In genomic region chr10:51063659-51064535, GRCh38 we compare ENCODE assay signal across 8 cellular contexts. TPM values are rescaled to one million over a fixed set of nuclear protein-coding genes. Genes with fewer than 3 reads are reported as not detected.
A peak's percentile ranks its signal among the peaks of the same experiment; 100 is the strongest.
DNase-seq lines count a peak whose midpoint lies in the region; ATAC-seq and TF ChIP-seq lines count a peak whose summit lies in the region.

No MANE protein-coding gene starts in this region.

- H3K18ac ChIP-seq in mesenchymal stem cell (ENCODE audit: low read depth in 1 of 2, low read length in 2 of 2) (no peak overlapping the region), neuronal stem cell (ENCODE audit: low read length) (no peak overlapping the region)

- H4K91ac ChIP-seq in mesenchymal stem cell (ENCODE audit: low read length): no peak overlapping the region
- H4K91ac ChIP-seq in neuronal stem cell (ENCODE audit: low read depth, low read length, poor library complexity): no peak overlapping the region

- no peaks in the 10 kb centered on the region for H3K4me1 Mint-ChIP-seq in Caco-2 (ENCODE audit: low read depth, unreplicated experiment)

- POLR2A ChIA-PET in Caco-2 (lab: Charles Lee): no interaction called here

- no peak overlapping the region for H4K8ac ChIP-seq in mesenchymal stem cell (ENCODE audit: low read length)
- no peak overlapping the region for H4K8ac ChIP-seq in neuronal stem cell (ENCODE audit: low read depth, low read length)

- H3K9ac ChIP-seq in Karpas-422 (ENCODE audit: low read length) (no peak overlapping the region), mesenchymal stem cell (ENCODE audit: low read length) (peak overlapping the region; percentile 49), neuronal stem cell (ENCODE audit: low read depth, low read length, poor library complexity) (no peak overlapping the region)

- no peak overlapping the region for H3K4me3 Mint-ChIP-seq in Caco-2 (ENCODE audit: unreplicated experiment)

- TF ChIP-seq CTCF in Caco-2 (IDR thresholded peaks at IDR 0.05; ENCODE audit: insufficient read depth in 1 of 2, low read depth in 1 of 2, low read length in 1 of 2, severe bottlenecking in 1 of 2, unreplicated experiment in 1 of 2) (peak; percentile 61 to 73), cardiac fibroblast (IDR thresholded peaks at IDR 0.05; ENCODE audit: low read depth, low read length) (peak; percentile 60)

- no TSS peak for BruUV-seq in Caco-2 (replicated peaks; lab: Mats Ljungman, UMichigan)

- intact Hi-C loops in Caco-2 (cut with micrococcal nuclease; ENCODE audit: unreplicated experiment): loop anchor here (1.0 to 5.0 kb wide), 5 partner anchors 358 to 1153 kb away; no protein-coding TSS in a partner anchor

- H3K36me3 ChIP-seq in Caco-2 (ENCODE audit: control insufficient read depth, insufficient read depth, low read length) (no peaks in the 10 kb centered on the region), Karpas-422 (ENCODE audit: insufficient read depth, low read length) (no peaks in the 10 kb centered on the region), mesenchymal stem cell (ENCODE audit: control insufficient read depth in 1 of 2, insufficient read depth in 2 of 2, low read depth in 1 of 2, low read length in 2 of 2) (no peaks in the 10 kb centered on the region), neuronal stem cell (replicated peaks in 1 of 2; ENCODE audit: control insufficient read depth in 2 of 2, insufficient read depth in 2 of 2, low read length in 2 of 2) (no peaks in the 10 kb centered on the region)

- no peaks in the 10 kb centered on the region for H3K36me3 Mint-ChIP-seq in Caco-2 (ENCODE audit: insufficient read depth, unreplicated experiment)

- H2BK5ac ChIP-seq in mesenchymal stem cell (ENCODE audit: low read depth, low read length, poor library complexity, severe bottlenecking) (no peak overlapping the region), neuronal stem cell (ENCODE audit: low read length) (no peak overlapping the region)

- H3K4me2 ChIP-seq in Karpas-422 (ENCODE audit: low read depth, low read length, poor library complexity, severe bottlenecking): no peak overlapping the region
- no peak overlapping the region for H3K4me2 ChIP-seq in mesenchymal stem cell (ENCODE audit: low read length, poor library complexity, severe bottlenecking)
- no peak overlapping the region for H3K4me2 ChIP-seq in neuronal stem cell (ENCODE audit: insufficient read depth, low read length, poor library complexity, severe bottlenecking)

- H3K4ac ChIP-seq in mesenchymal stem cell (ENCODE audit: low read depth in 1 of 2, low read length in 2 of 2) (no peak overlapping the region), neuronal stem cell (ENCODE audit: low read length) (no peak overlapping the region)

- H3K9me3 ChIP-seq in Caco-2 (no peaks in the 10 kb centered on the region), Karpas-422 (ENCODE audit: low read length) (no peaks in the 10 kb centered on the region), mesenchymal stem cell (ENCODE audit: control insufficient read depth, low read length) (no peaks in the 10 kb centered on the region), neuronal stem cell (replicated peaks in 1 of 2; ENCODE audit: control insufficient read depth in 2 of 2, insufficient read depth in 1 of 2, low read depth in 1 of 2, low read length in 2 of 2) (no peaks in the 10 kb centered on the region)

- no peaks in the 10 kb centered on the region for H4K20me1 ChIP-seq in Karpas-422 (ENCODE audit: insufficient read depth, low read depth, low read length)

- H3K9me2 ChIP-seq in Karpas-422 (replicated peaks; ENCODE audit: insufficient read depth, low read length): no peaks in the 10 kb centered on the region

- no peak for ATAC-seq in GM19035 (IDR thresholded peaks at IDR 0.05; ENCODE audit: unreplicated experiment)

- no peaks in the 10 kb centered on the region for H3K4me1 ChIP-seq in Caco-2
- H3K4me1 ChIP-seq in Karpas-422 (ENCODE audit: low read length): no peaks in the 10 kb centered on the region
- no peaks in the 10 kb centered on the region for H3K4me1 ChIP-seq in mesenchymal stem cell (ENCODE audit: control insufficient read depth, insufficient read depth, low read depth, low read length)
- no peaks in the 10 kb centered on the region for H3K4me1 ChIP-seq in neuronal stem cell (ENCODE audit: control insufficient read depth in 2 of 2, insufficient read depth in 1 of 2, low read depth in 1 of 2, low read length in 2 of 2)

- no peak overlapping the region for H3K14ac ChIP-seq in mesenchymal stem cell (ENCODE audit: low read length in 2 of 2)
- no peak overlapping the region for H3K14ac ChIP-seq in neuronal stem cell (ENCODE audit: low read length)

- H3K27me3 ChIP-seq in Caco-2 (replicated peaks; ENCODE audit: control insufficient read depth, insufficient read depth, low read length): no peaks in the 10 kb centered on the region
- H3K27me3 ChIP-seq in Karpas-422 (ENCODE audit: low read length): no peaks in the 10 kb centered on the region
- H3K27me3 ChIP-seq in mesenchymal stem cell (ENCODE audit: control insufficient read depth in 1 of 2, insufficient read depth in 1 of 2, low read length in 2 of 2): no peaks in the 10 kb centered on the region
- no peaks in the 10 kb centered on the region for H3K27me3 ChIP-seq in neuronal stem cell (ENCODE audit: control insufficient read depth in 3 of 3, insufficient read depth in 3 of 3, low read depth in 1 of 3, low read length in 3 of 3)

- H2BK15ac ChIP-seq in mesenchymal stem cell (ENCODE audit: low read depth, poor library complexity, severe bottlenecking) (no peak overlapping the region), neuronal stem cell (ENCODE audit: low read length) (no peak overlapping the region)

- H3K27ac ChIP-seq in Karpas-422 (ENCODE audit: low read length) (no peak overlapping the region), mesenchymal stem cell (ENCODE audit: low read length, poor library complexity, severe bottlenecking) (no peak overlapping the region), neuronal stem cell (replicated peaks; ENCODE audit: low read length) (no peak overlapping the region)

- WGBS in mesenchymal stem cell: 3% methylated on average over 1 of the region's 2 CpGs
- WGBS in neuronal stem cell (ENCODE audit: extremely low coverage in 2 of 2, insufficient read length in 2 of 2, insufficient replicate concordance in 1 of 2), 2 donors: no CpG with 5 or more reads among the region's 2 CpGs

- H3K4me3 ChIP-seq in Caco-2 (ENCODE audit: low read depth, low read length) (no peak overlapping the region), Karpas-422 (ENCODE audit: low read length) (no peak overlapping the region), cardiac fibroblast (replicated peaks in 1 of 2; ENCODE audit: low read depth in 2 of 2, low read length in 2 of 2) (no peak overlapping the region), mesenchymal stem cell (ENCODE audit: insufficient read depth in 1 of 2, low read depth in 1 of 2, low read length in 2 of 2) (no peak overlapping the region), neuronal stem cell (ENCODE audit: low read length in 2 of 2) (no peak overlapping the region)

- no peaks in the 10 kb centered on the region for H3K79me1 ChIP-seq in mesenchymal stem cell (replicated peaks; ENCODE audit: low read length, poor library complexity, severe bottlenecking)
- no peaks in the 10 kb centered on the region for H3K79me1 ChIP-seq in neuronal stem cell (ENCODE audit: low read depth, low read length)

- H2BK12ac ChIP-seq in mesenchymal stem cell (ENCODE audit: low read length in 2 of 2): no peak overlapping the region
- H2BK12ac ChIP-seq in neuronal stem cell (ENCODE audit: low read length): no peak overlapping the region

- no peak overlapping the region for H3K23ac ChIP-seq in mesenchymal stem cell (ENCODE audit: low read length in 2 of 2)
- H3K23ac ChIP-seq in neuronal stem cell (ENCODE audit: low read depth, low read length, poor library complexity): no peak overlapping the region

- H2AK5ac ChIP-seq in mesenchymal stem cell (ENCODE audit: low read length, severe bottlenecking) (no peak overlapping the region), neuronal stem cell (ENCODE audit: low read depth, low read length) (no peak overlapping the region)

- DNase-seq in Caco-2: peak in 1 of 2 experiments; percentile 46
- peak; percentile 79 for DNase-seq in Karpas-422
- DNase-seq in cardiac fibroblast (ENCODE audit: low read depth in 2 of 2): peak; percentile 75 to 81
- DNase-seq in mesenchymal stem cell: peak; percentile 62
- DNase-seq in neuronal stem cell (ENCODE audit: low spot score): no peak
- DNase-seq in DMS79 (lab: John Stamatoyannopoulos, UW): no peak
- no peak for DNase-seq in activated effector memory CD4-positive, alpha-beta T cell treated with anti-CD3 and anti-CD28 coated beads, Interleukin-2, amount 50 U/mL, for 16 hours

- H3K27me3 Mint-ChIP-seq in Caco-2 (ENCODE audit: insufficient read depth, unreplicated experiment): peaks cover 10% of the 10 kb centered on the region

- H3K27ac Mint-ChIP-seq in Caco-2 (ENCODE audit: unreplicated experiment): no peak overlapping the region

- no peaks in the 10 kb centered on the region for H3K79me2 ChIP-seq in Karpas-422 (ENCODE audit: low read length)

- no peak overlapping the region for H2AFZ ChIP-seq in Karpas-422 (ENCODE audit: low read length)
- no peak overlapping the region for H2AFZ ChIP-seq in mesenchymal stem cell (ENCODE audit: low read depth, low read length)
- no peak overlapping the region for H2AFZ ChIP-seq in neuronal stem cell (ENCODE audit: low read length)

- no peaks in the 10 kb centered on the region for H3K9me3 Mint-ChIP-seq in Caco-2 (ENCODE audit: unreplicated experiment)

- CTCF ChIA-PET in Caco-2 (lab: Charles Lee): interaction anchor here (0.5 to 0.9 kb wide), 2 partner anchors 11 to 50 kb away, joined by 3 read pairs; no protein-coding TSS in a partner anchor

- no peak overlapping the region for H2BK120ac ChIP-seq in mesenchymal stem cell (ENCODE audit: low read depth, low read length)
- no peak overlapping the region for H2BK120ac ChIP-seq in neuronal stem cell (ENCODE audit: low read depth, low read length)

RNA-seq across cellular contexts. Expression of gene PRKG1, which starts 10.4 kb away (rescaled TPM):
- total RNA-seq in Caco-2 (2022): 0.09 and 0.12 TPM in 2 replicates
- not detected in 2 replicates for total RNA-seq in Karpas-422 (2014; rRNA removed; shearing (Covaris generic); ENCODE audit: low replicate concordance)
- 9.8 TPM for polyA plus RNA-seq in mesenchymal stem cell (2013, experiment 1 of 2)
- polyA plus RNA-seq in mesenchymal stem cell (2013, experiment 2 of 2): 10.0 TPM
- 4.3 TPM for polyA plus RNA-seq in neuronal stem cell (2013, experiment 1 of 2)
- 4.4 TPM for polyA plus RNA-seq in neuronal stem cell (2013, experiment 2 of 2)

Comparison
In these comparisons a context has a peak if more than half of its experiments do, and no peak if none do; other contexts are left out.
1. DNase-seq: peak in Karpas-422 (single experiment), cardiac fibroblast (2 of 2) and mesenchymal stem cell (single experiment); none in neuronal stem cell (single experiment), DMS79 (single experiment) and activated effector memory CD4-positive, alpha-beta T cell treated with anti-CD3 and anti-CD28 coated beads, Interleukin-2, amount 50 U/mL, for 16 hours (single experiment).